Comparison of ENCODE assay signal across 15 cellular contexts in the genomic region with DNA sequence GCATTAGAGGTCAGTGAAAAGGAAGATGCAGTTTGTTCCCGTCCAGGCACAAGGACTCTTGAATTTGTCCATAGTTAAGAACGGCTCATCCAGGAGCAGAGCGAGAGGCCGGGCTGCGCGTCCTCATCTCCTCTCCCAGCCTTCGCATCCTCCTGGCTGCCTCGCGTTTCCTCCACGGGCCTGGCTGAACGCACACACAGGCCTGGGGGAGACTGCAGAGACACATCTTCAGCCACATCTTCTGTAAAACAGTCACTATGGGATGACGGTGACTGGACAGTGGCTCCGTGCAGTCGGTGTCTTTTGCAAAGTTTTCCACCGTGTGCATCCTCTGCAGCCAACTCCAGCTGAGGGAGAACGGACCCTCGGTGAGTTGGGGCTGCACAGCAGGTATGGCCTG.
"Had no signal": no experiment of that assay in that cellular context is flagged by ENCODE, and none has a peak within 500 bp of the region (broad histone marks: within the 10 kb centered on the region; RNA-seq: fewer than 3 reads in every experiment).

No MANE protein-coding gene starts in this region.

- H3K27me3 Mint-ChIP-seq: activated CD8-positive, alpha-beta memory T cell treated with anti-CD3 and anti-CD28 coated beads, Interleukin-2, amount 10 ng/mL, durations not matched to agents 7 days and 5 days; activated T-cell treated with anti-CD3 and anti-CD28 coated beads, Interleukin-2, amount 50 U/mL, for 24 hours; stimulated activated naive CD8-positive, alpha-beta T cell treated with anti-CD3 and anti-CD28 coated beads, Interleukin-15, amount 100 ng/mL, for 72 hours; T-cell had no signal

- H3K9me3 Mint-ChIP-seq: activated naive CD4-positive, alpha-beta T cell treated with anti-CD3 and anti-CD28 coated beads, Interleukin-2, amount 10 ng/mL, durations not matched to agents 7 days and 5 days; activated T-cell treated with anti-CD3 and anti-CD28 coated beads, Interleukin-2, amount 50 U/mL, for 24 hours; natural killer cell treated with Interleukin-12 subunit alpha and Interleukin-12 subunit beta and Interleukin-15 and Interleukin-18, amount 100 ng/mL, for 72 hours; stimulated activated naive CD8-positive, alpha-beta T cell treated with anti-CD3 and anti-CD28 coated beads, Interleukin-15, amount 100 ng/mL, for 72 hours; T-cell had no signal

- ATAC-seq: activated CD8-positive, alpha-beta memory T cell treated with anti-CD3 and anti-CD28 coated beads, Interleukin-2, amount 10 ng/mL, durations not matched to agents 7 days and 5 days; natural killer cell treated with Interleukin-12 subunit alpha and Interleukin-12 subunit beta and Interleukin-15 and Interleukin-18, amount 100 ng/mL, for 72 hours; stimulated activated naive CD8-positive, alpha-beta T cell treated with anti-CD3 and anti-CD28 coated beads, Interleukin-15, amount 100 ng/mL, for 72 hours; T-cell had no signal

- H3K9me3 ChIP-seq: adrenal gland, left lung, uterus had no signal

- H3K4me3 ChIP-seq: adrenal gland, cardiac muscle cell, left lung, uterus had no signal

- H3K4me1 ChIP-seq: uterus had no signal

- H3K36me3 Mint-ChIP-seq: activated CD8-positive, alpha-beta memory T cell treated with anti-CD3 and anti-CD28 coated beads, Interleukin-2, amount 10 ng/mL, durations not matched to agents 7 days and 5 days; activated naive CD4-positive, alpha-beta T cell treated with anti-CD3 and anti-CD28 coated beads, Interleukin-2, amount 10 ng/mL, durations not matched to agents 7 days and 5 days; natural killer cell treated with Interleukin-12 subunit alpha and Interleukin-12 subunit beta and Interleukin-15 and Interleukin-18, amount 100 ng/mL, for 72 hours; T-cell had no signal

- H3K27ac Mint-ChIP-seq: activated CD8-positive, alpha-beta memory T cell treated with anti-CD3 and anti-CD28 coated beads, Interleukin-2, amount 10 ng/mL, durations not matched to agents 7 days and 5 days; activated naive CD4-positive, alpha-beta T cell treated with anti-CD3 and anti-CD28 coated beads, Interleukin-2, amount 10 ng/mL, durations not matched to agents 7 days and 5 days; activated T-cell treated with anti-CD3 and anti-CD28 coated beads, Interleukin-2, amount 50 U/mL, for 24 hours; T-cell had no signal

- H3K27me3 ChIP-seq: adrenal gland, cardiac muscle cell, left lung, uterus had no signal

- DNase-seq: activated CD4-positive, alpha-beta T cell treated with anti-CD3 and anti-CD28 coated beads, Interleukin-2, amount 50 U/mL, for 48 hours; activated CD4-positive, CD25-positive, alpha-beta regulatory T cell treated with anti-CD3 and anti-CD28 coated beads, Interleukin-2, amount 50 U/mL, for 72 hours; activated CD8-positive, alpha-beta memory T cell treated with anti-CD3 and anti-CD28 coated beads, Interleukin-2, amount 10 ng/mL, durations not matched to agents 7 days and 5 days; activated naive CD4-positive, alpha-beta T cell treated with anti-CD3 and anti-CD28 coated beads, Interleukin-2, amount 10 ng/mL, durations not matched to agents 7 days and 5 days; activated T-cell treated with anti-CD3 and anti-CD28 coated beads, Interleukin-2, amount 50 U/mL, for 24 hours; left lung; mesendoderm; occipital lobe; stimulated activated naive CD8-positive, alpha-beta T cell treated with anti-CD3 and anti-CD28 coated beads, Interleukin-15, amount 100 ng/mL, for 72 hours; T-helper 9 cell; uterus had no signal

- H3K27ac ChIP-seq: cardiac muscle cell, uterus had no signal

- H3K4me3 Mint-ChIP-seq: activated CD8-positive, alpha-beta memory T cell treated with anti-CD3 and anti-CD28 coated beads, Interleukin-2, amount 10 ng/mL, durations not matched to agents 7 days and 5 days; activated naive CD4-positive, alpha-beta T cell treated with anti-CD3 and anti-CD28 coated beads, Interleukin-2, amount 10 ng/mL, durations not matched to agents 7 days and 5 days; activated T-cell treated with anti-CD3 and anti-CD28 coated beads, Interleukin-2, amount 50 U/mL, for 24 hours; natural killer cell treated with Interleukin-12 subunit alpha and Interleukin-12 subunit beta and Interleukin-15 and Interleukin-18, amount 100 ng/mL, for 72 hours; stimulated activated naive CD8-positive, alpha-beta T cell treated with anti-CD3 and anti-CD28 coated beads, Interleukin-15, amount 100 ng/mL, for 72 hours; T-cell had no signal

- H3K4me1 Mint-ChIP-seq: activated CD8-positive, alpha-beta memory T cell treated with anti-CD3 and anti-CD28 coated beads, Interleukin-2, amount 10 ng/mL, durations not matched to agents 7 days and 5 days; activated naive CD4-positive, alpha-beta T cell treated with anti-CD3 and anti-CD28 coated beads, Interleukin-2, amount 10 ng/mL, durations not matched to agents 7 days and 5 days; T-cell had no signal

- H3K36me3 ChIP-seq: adrenal gland, cardiac muscle cell, left lung, uterus had no signal
